Comparison of ENCODE assay signal across 28 cellular contexts in genomic region chr2:228847684-228848083, GRCh38.
"Had no signal": no experiment of that assay in that cellular context is flagged by ENCODE, and none has a peak within 500 bp of the region (broad histone marks: within the 10 kb centered on the region; RNA-seq: fewer than 3 reads in every experiment).

No MANE protein-coding gene starts in this region.

- H3K27me3 ChIP-seq: esophagus muscularis mucosa, gastroesophageal sphincter, hepatocyte, neutrophil, ovary, testis, transverse colon had no signal

- H3K27ac ChIP-seq: esophagus muscularis mucosa, gastroesophageal sphincter, hepatocyte, neutrophil, ovary, skin epidermis, transverse colon had no signal

- H3K36me3 ChIP-seq: esophagus muscularis mucosa, gastroesophageal sphincter, neutrophil, ovary, transverse colon had no signal

- H3K4me2 ChIP-seq: hepatocyte had no signal

- H3K4me3 ChIP-seq: esophagus muscularis mucosa, gastroesophageal sphincter, hepatocyte, ovary, skin epidermis, testis, transverse colon had no signal

- DNase-seq: activated CD4-positive, alpha-beta T cell treated with anti-CD3 and anti-CD28 coated beads for 36 hours; activated CD4-positive, alpha-beta T cell treated with anti-CD3 and anti-CD28 coated beads, Interleukin-2, amount 50 U/mL, for 4 hours; activated CD4-positive, CD25-positive, alpha-beta regulatory T cell; activated naive CD4-positive, alpha-beta T cell; activated T-cell treated with anti-CD3 and anti-CD28 coated beads for 4 hours; activated T-cell treated with anti-CD3 and anti-CD28 coated beads, Interleukin-2, amount 50 U/mL, for 72 hours; aorta; caudate nucleus; dermis blood vessel endothelial cell; effector CD4-positive, alpha-beta T cell; kidney; left colon; mammary epithelial cell; naive B cell; nephron progenitor cell; ovary; stimulated activated CD4-positive, alpha-beta T cell treated with anti-CD3 and anti-CD28 coated beads, Interleukin-12 subunit alpha, Interleukin-12 subunit beta, amount 100 ng/mL, for 4 hours; stimulated activated CD4-positive, alpha-beta T cell treated with anti-CD3 and anti-CD28 coated beads, Interleukin-4, amount 100 ng/mL, for 1 hour; stimulated activated naive CD8-positive, alpha-beta T cell treated with anti-CD3 and anti-CD28 coated beads, Interleukin-15, Interleukin-2, amounts not matched to agents 100 U/mL and 50 U/mL, for 24 hours; testis; transverse colon had no signal

- H3K9me3 ChIP-seq: esophagus muscularis mucosa, gastroesophageal sphincter, neutrophil, ovary, testis, transverse colon had no signal

- H3K4me1 ChIP-seq: esophagus muscularis mucosa, gastroesophageal sphincter, testis, transverse colon had no signal

- ATAC-seq: activated CD4-positive, alpha-beta T cell treated with anti-CD3 and anti-CD28 coated beads for 36 hours; activated naive CD4-positive, alpha-beta T cell treated with anti-CD3 and anti-CD28 coated beads, Interleukin-2, amount 50 U/mL, for 72 hours; activated T-cell treated with anti-CD3 and anti-CD28 coated beads, Interleukin-2, amount 50 U/mL, for 72 hours; gastroesophageal sphincter; left colon; sciatic nerve; stimulated activated naive CD8-positive, alpha-beta T cell treated with anti-CD3 and anti-CD28 coated beads, Interleukin-15, Interleukin-2, amounts not matched to agents 100 U/mL and 50 U/mL, for 24 hours had no signal

- H2AFZ ChIP-seq: hepatocyte had no signal
